17 cellular contexts compared by ENCODE assay signal in the genomic region with DNA sequence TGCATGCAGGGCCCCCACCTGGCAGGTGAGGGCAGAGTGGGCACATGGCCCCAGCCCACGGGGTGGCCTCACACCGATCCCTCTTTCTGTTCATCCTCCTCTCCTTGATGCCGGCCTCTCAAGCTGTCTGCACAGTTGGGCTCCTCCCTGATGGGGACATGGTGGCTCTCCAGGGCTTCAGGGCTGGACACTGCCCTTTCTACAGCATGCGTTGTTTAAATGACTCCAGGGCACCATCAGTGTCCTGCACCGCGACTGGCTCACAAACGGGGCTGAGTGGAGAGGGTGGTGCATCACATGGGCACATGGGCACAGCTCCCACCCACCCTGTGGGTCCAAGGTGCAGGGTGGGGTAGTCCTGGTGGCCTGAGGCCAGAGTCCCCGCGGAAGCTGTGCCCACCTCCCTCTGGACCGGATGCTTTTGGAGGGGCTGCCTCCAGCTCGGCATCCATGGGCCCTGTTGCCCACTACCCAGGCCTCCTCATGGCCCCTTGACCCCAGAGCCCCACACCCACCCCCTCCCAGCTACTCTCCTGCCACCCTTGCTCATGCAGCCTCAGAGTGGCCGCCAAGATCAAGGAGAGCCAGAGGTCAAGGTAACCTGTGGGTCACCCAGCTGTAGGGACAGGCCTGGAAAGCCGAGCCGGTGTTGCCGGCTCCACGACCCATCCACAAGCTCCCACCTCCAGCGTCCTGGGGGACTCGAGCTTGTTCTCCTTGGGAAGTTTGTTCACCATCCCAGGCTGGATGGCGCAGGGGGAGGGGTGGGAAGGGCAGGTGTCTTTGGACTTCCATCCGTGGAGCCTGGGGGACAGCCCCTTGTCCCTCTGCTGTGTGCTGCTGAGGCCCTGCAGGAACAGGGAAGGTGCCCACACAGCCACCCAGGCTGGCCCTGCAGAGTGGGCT. TPM values are rescaled to one million over a fixed set of nuclear protein-coding genes. Genes with fewer than 3 reads are reported as not detected.
DNase-seq lines count a peak whose midpoint lies in the region; ATAC-seq, FAIRE-seq and TF ChIP-seq lines count a peak whose summit lies in the region.
"Had no signal": no experiment of that assay in that cellular context is flagged by ENCODE, and none has a peak within 500 bp of the region (broad histone marks: within the 10 kb centered on the region; RNA-seq: fewer than 3 reads in every experiment).

No MANE protein-coding gene starts in this region.

- TF ChIP-seq POLR2A in A549 (IDR thresholded peaks at IDR 0.05; ENCODE audit: low read length), result no peak

- FAIRE-seq in A549 (lab: Jason Lieb, UNC), result no peak

- no peaks in the 10 kb centered on the region for H3K36me3 ChIP-seq in SK-N-MC (ENCODE audit: insufficient read depth, low read length)
- H3K36me3 ChIP-seq: MG63 had no signal

- POLR2A ChIA-PET in A549 (lab: Yijun Ruan, JAX), result no interaction called here

- no peaks in the 10 kb centered on the region for H3K9me3 ChIP-seq in A549
- no peaks in the 10 kb centered on the region for H3K9me3 ChIP-seq in SK-N-MC (ENCODE audit: low read depth, low read length)
- H3K9me3 ChIP-seq: MG63 had no signal

- peaks cover 28% of the 10 kb centered on the region for H3K4me1 ChIP-seq in A549

- intact Hi-C loops in left ventricle myocardium superior (cut with micrococcal nuclease), result no loop called here

- CTCF ChIA-PET in A549 (lab: Yijun Ruan, JAX), result interaction anchor here (1.0 to 3.1 kb wide), 3 partner anchors 28 to 135 kb away, joined by 3 to 27 read pairs (median 3); no protein-coding TSS in a partner anchor

- TF ChIP-seq EP300 in A549 (IDR thresholded peaks at IDR 0.05), result no peak

- no peak overlapping the region for H3K9ac ChIP-seq in SK-N-MC (ENCODE audit: insufficient read length)

- DNase-seq in A549 (ENCODE audit: low read depth in 1 of 2, low spot score in 1 of 2) (no peak), SK-N-MC (ENCODE audit: low read depth, low spot score) (no peak), left ventricle myocardium superior (peak; percentile 20), omental fat pad (ENCODE audit: low spot score) (no peak), LoVo (ENCODE audit: low spot score) (no peak), COLO668 (lab: John Stamatoyannopoulos, UW; ENCODE audit: unreplicated experiment) (no peak), dermis blood vessel endothelial cell (no peak)
- DNase-seq: activated CD8-positive, alpha-beta memory T cell treated with anti-CD3 and anti-CD28 coated beads for 24 hours; amniotic stem cell; Calu3; NCI-H1694; NCI-H345; NK-92 treated with Interleukin-12 subunit alpha and Interleukin-12 subunit beta, amount 100 ng/mL, for 24 hours; retina had no signal

- no peak for TF ChIP-seq CTCF in A549 (IDR thresholded peaks at IDR 0.05)
- TF ChIP-seq CTCF in omental fat pad (IDR thresholded peaks at IDR 0.05), result no peak

- H3K27ac ChIP-seq in A549 (peak overlapping the region; percentile 48 to 80), SK-N-MC (peak overlapping the region; percentile 87)

- H3K4me3 ChIP-seq in A549 (no peak overlapping the region), SK-N-MC (peak overlapping the region; percentile 19; the same call in 1 of the 2 replicates)
- H3K4me3 ChIP-seq: MG63 had no signal

- peak overlapping the region; percentile 67 for H3K4me2 ChIP-seq in A549

- WGBS in A549 (ENCODE audit: missing lambda C conversion rate), result 57% methylated on average over 12 of the region's 20 CpGs

- ATAC-seq in A549 (no peak), left ventricle myocardium superior (no peak), omental fat pad (ENCODE audit: low FRiP score) (peak; percentile 6), HG02885 (IDR thresholded peaks at IDR 0.05; ENCODE audit: poor library complexity, unreplicated experiment) (no peak)
- ATAC-seq: naive thymus-derived CD8-positive, alpha-beta T cell had no signal

- no peak for TF ChIP-seq RAD21 in A549 (conservative IDR thresholded peaks at IDR 0.05 in 1 of 2, IDR thresholded peaks at IDR 0.05 in 1 of 2)

TF ChIP-seq in A549, 52 proteins besides CTCF, POLR2A, EP300 and RAD21:
- TF ChIP-seq, protein P1, sequence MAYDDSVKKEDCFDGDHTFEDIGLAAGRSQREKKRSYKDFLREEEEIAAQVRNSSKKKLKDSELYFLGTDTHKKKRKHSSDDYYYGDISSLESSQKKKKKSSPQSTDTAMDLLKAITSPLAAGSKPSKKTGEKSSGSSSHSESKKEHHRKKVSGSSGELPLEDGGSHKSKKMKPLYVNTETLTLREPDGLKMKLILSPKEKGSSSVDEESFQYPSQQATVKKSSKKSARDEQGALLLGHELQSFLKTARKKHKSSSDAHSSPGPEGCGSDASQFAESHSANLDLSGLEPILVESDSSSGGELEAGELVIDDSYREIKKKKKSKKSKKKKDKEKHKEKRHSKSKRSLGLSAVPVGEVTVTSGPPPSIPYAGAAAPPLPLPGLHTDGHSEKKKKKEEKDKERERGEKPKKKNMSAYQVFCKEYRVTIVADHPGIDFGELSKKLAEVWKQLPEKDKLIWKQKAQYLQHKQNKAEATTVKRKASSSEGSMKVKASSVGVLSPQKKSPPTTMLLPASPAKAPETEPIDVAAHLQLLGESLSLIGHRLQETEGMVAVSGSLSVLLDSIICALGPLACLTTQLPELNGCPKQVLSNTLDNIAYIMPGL (CRISPR knock-in tag; IDR thresholded peaks at IDR 0.05; ENCODE audit: borderline replicate concordance), result no peak
- TF ChIP-seq, protein P2, sequence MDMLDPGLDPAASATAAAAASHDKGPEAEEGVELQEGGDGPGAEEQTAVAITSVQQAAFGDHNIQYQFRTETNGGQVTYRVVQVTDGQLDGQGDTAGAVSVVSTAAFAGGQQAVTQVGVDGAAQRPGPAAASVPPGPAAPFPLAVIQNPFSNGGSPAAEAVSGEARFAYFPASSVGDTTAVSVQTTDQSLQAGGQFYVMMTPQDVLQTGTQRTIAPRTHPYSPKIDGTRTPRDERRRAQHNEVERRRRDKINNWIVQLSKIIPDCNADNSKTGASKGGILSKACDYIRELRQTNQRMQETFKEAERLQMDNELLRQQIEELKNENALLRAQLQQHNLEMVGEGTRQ (IDR thresholded peaks at IDR 0.05), result no peak
- TF ChIP-seq FOSB (CRISPR knock-in tag; IDR thresholded peaks at IDR 0.05) (no peak), POLR2AphosphoS2 (conservative IDR thresholded peaks at IDR 0.05; ENCODE audit: low read length) (no peak)
- TF ChIP-seq, protein P3, sequence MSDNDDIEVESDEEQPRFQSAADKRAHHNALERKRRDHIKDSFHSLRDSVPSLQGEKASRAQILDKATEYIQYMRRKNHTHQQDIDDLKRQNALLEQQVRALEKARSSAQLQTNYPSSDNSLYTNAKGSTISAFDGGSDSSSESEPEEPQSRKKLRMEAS (IDR thresholded peaks at IDR 0.05), result no peak
- TF ChIP-seq, protein P4, sequence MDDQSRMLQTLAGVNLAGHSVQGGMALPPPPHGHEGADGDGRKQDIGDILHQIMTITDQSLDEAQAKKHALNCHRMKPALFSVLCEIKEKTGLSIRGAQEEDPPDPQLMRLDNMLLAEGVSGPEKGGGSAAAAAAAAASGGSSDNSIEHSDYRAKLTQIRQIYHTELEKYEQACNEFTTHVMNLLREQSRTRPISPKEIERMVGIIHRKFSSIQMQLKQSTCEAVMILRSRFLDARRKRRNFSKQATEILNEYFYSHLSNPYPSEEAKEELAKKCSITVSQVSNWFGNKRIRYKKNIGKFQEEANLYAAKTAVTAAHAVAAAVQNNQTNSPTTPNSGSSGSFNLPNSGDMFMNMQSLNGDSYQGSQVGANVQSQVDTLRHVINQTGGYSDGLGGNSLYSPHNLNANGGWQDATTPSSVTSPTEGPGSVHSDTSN (IDR thresholded peaks at IDR 0.05), result no peak
- TF ChIP-seq, protein P5, sequence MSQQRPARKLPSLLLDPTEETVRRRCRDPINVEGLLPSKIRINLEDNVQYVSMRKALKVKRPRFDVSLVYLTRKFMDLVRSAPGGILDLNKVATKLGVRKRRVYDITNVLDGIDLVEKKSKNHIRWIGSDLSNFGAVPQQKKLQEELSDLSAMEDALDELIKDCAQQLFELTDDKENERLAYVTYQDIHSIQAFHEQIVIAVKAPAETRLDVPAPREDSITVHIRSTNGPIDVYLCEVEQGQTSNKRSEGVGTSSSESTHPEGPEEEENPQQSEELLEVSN (IDR thresholded peaks at IDR 0.05; ENCODE audit: borderline replicate concordance, low read depth), result no peak
TF ChIP-seq in A549: peak in this region for 0.

RNA-seq across cellular contexts. Expression of a gene that starts 12.3 kb away (rescaled TPM):
- polyA plus RNA-seq in A549 (2011; rRNA removed) (0.21 and 0.34 TPM in 2 replicates), A549 (2017; fragmentation: RNase III; extraction: RNeasy Plus Mini Kit Qiagen cat#74134 plus additional on column Dnase treatment) (0.13 to 0.21 TPM (median 0.15 TPM) in 3 replicates)
- 0.50 and 0.53 TPM in 2 replicates for polyA plus RNA-seq in A549 (2012; cell fraction: cytosol; rRNA removed)
- polyA plus RNA-seq in A549 (2012; cell fraction: nucleus; rRNA removed), result 1.1 and 1.4 TPM in 2 replicates
- polyA minus RNA-seq in A549 (2011; rRNA and poly(A)+ RNA removed), result 0.79 and 0.92 TPM in 2 replicates
- total RNA-seq in left ventricle myocardium superior (7.4 TPM), omental fat pad (10 to 100 TPM; 18.0 to 52.2 (median 32.5) TPM), dermis blood vessel endothelial cell (23.4 and 25.2 TPM in 2 replicates)
